In genomic region chr19:33629826-33630375, GRCh38 we compare ENCODE assay signal across 23 cellular contexts.
"Had no signal": no experiment of that assay in that cellular context is flagged by ENCODE, and none has a peak within 500 bp of the region (broad histone marks: within the 10 kb centered on the region; RNA-seq: fewer than 3 reads in every experiment).

No MANE protein-coding gene starts in this region.

- H3K27ac Mint-ChIP-seq: activated T-cell treated with anti-CD3 and anti-CD28 coated beads, Interleukin-2, amount 50 U/mL, for 24 hours; natural killer cell treated with Interleukin-12 subunit alpha and Interleukin-12 subunit beta and Interleukin-15 and Interleukin-18, amount 100 ng/mL, for 72 hours; progenitor cell of endocrine pancreas; T-helper 1 cell treated with Interleukin-12 subunit alpha and Interleukin-12 subunit beta and Interleukin-4 antibody, amounts not matched to agents 30 μg/mL and 1 μg/mL, for 36 hours had no signal

- ATAC-seq: left ventricle myocardium superior, mucosa of descending colon, right lobe of liver had no signal

- H3K9me3 Mint-ChIP-seq: activated T-cell treated with anti-CD3 and anti-CD28 coated beads, Interleukin-2, amount 50 U/mL, for 24 hours; natural killer cell treated with Interleukin-12 subunit alpha and Interleukin-12 subunit beta and Interleukin-15 and Interleukin-18, amount 100 ng/mL, for 72 hours; T-helper 1 cell treated with Interleukin-12 subunit alpha and Interleukin-12 subunit beta and Interleukin-4 antibody, amounts not matched to agents 30 μg/mL and 1 μg/mL, for 36 hours had no signal

- H3K4me3 Mint-ChIP-seq: activated T-cell treated with anti-CD3 and anti-CD28 coated beads, Interleukin-2, amount 50 U/mL, for 24 hours; natural killer cell treated with Interleukin-12 subunit alpha and Interleukin-12 subunit beta and Interleukin-15 and Interleukin-18, amount 100 ng/mL, for 72 hours; T-helper 1 cell treated with Interleukin-12 subunit alpha and Interleukin-12 subunit beta and Interleukin-4 antibody, amounts not matched to agents 30 μg/mL and 1 μg/mL, for 36 hours had no signal

- DNase-seq: activated CD4-positive, alpha-beta T cell treated with anti-CD3 and anti-CD28 coated beads for 4 hours; activated CD4-positive, alpha-beta T cell treated with anti-CD3 and anti-CD28 coated beads, Interleukin-2, amount 50 U/mL, for 4 hours; activated CD8-positive, alpha-beta memory T cell treated with anti-CD3 and anti-CD28 coated beads, Interleukin-2, amount 50 U/mL, for 4 hours; activated gamma-delta T cell treated with Interleukin-2 at 50 U/mL for 16 hours; activated naive CD4-positive, alpha-beta T cell treated with anti-CD3 and anti-CD28 coated beads, Interleukin-2, amount 50 U/mL, for 16 hours; activated T-cell treated with anti-CD3 and anti-CD28 coated beads, Interleukin-2, amount 50 U/mL, for 24 hours; amniotic stem cell; central memory CD4-positive, alpha-beta T cell; dermis blood vessel endothelial cell; effector CD4-positive, alpha-beta T cell; esophagus squamous epithelium; foreskin melanocyte; left ventricle myocardium superior; mucosa of descending colon; stimulated activated CD4-positive, alpha-beta T cell treated with anti-CD3 and anti-CD28 coated beads, Interleukin-12 subunit alpha, Interleukin-12 subunit beta, amount 100 ng/mL, for 4 hours; stimulated activated CD4-positive, alpha-beta T cell treated with anti-CD3 and anti-CD28 coated beads, Interleukin-4, amount 100 ng/mL, for 1 hour; stomach; T-helper 9 cell; thyroid gland had no signal
